Comparison of ENCODE assay signal across 1 cellular context in the genomic region with DNA sequence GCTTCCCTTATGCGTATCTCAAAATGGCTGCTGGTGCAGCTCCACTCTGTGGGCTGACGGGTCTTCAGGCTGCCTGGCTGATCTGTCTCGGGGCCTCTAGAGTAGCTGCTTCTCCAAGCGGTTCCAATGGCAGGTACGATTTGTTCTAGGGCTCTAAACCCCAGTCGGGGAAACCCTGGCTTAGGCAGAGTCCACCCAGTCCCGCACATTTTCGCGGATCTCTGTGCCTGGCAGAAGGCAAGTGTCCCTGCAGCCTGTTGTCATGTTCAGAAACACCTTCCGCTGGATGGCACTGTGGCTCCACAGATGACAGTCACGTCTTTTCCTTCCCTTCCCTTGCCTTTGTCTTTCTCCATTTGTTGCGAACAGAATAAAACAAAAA.
A peak's percentile ranks its signal among the peaks of the same experiment; 100 is the strongest.
TF ChIP-seq lines count a peak whose summit lies in the region.

No MANE protein-coding gene starts in this region.

TF ChIP-seq in IMR-90, 13 proteins besides CTCF, POLR2A, EP300 and RAD21:
- no peak for TF ChIP-seq RCOR1 (IDR thresholded peaks at IDR 0.05; ENCODE audit: insufficient replicate concordance, low read length)
- TF ChIP-seq SMC3 (IDR thresholded peaks at IDR 0.05; ENCODE audit: low read depth, low read length): peak; percentile 35; the same call in 1 of the 2 replicates
TF ChIP-seq in IMR-90: peak in this region for 1.
